In the genomic region with DNA sequence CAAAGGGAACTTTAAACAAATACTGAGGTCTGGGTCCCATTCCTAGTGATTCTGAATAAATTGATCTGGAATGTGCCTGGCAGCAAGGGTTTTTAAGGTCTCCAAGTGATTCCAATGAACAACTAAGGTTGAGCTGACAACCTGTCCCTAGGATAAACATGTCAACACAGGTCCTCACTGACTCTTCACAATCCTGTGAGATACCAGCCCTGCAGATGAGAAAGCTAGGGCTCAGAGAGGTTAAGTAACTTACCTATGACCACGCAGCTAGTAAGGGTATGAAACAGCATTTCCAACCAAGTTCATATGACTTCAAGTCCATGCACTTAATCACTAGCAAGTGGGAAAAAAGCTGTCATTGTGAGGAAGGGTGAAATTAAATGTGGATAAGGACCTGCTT, we compare ENCODE assay signal across 27 cellular contexts. TPM values are rescaled to one million over a fixed set of nuclear protein-coding genes. Genes with fewer than 3 reads are reported as not detected.
DNase-seq lines count a peak whose midpoint lies in the region; ATAC-seq, FAIRE-seq and TF ChIP-seq lines count a peak whose summit lies in the region.
"Had no signal": no experiment of that assay in that cellular context is flagged by ENCODE, and none has a peak within 500 bp of the region (broad histone marks: within the 10 kb centered on the region; RNA-seq: fewer than 3 reads in every experiment).

No MANE protein-coding gene starts in this region.

- no peak overlapping the region for H3K27ac Mint-ChIP-seq in endothelial cell (ENCODE audit: unreplicated experiment)
- H3K27ac Mint-ChIP-seq: CD14-positive monocyte had no signal

- H3K27me3 ChIP-seq in PC-3 (ENCODE audit: low read length), result no peaks in the 10 kb centered on the region
- H3K27me3 ChIP-seq in bronchial epithelial cell (ENCODE audit: control insufficient read depth, insufficient read depth, low read length), result no peaks in the 10 kb centered on the region
- H3K27me3 ChIP-seq in foreskin keratinocyte, result no peaks in the 10 kb centered on the region
- H3K27me3 ChIP-seq: BE2C, BLaER1 had no signal

- H3K9me2 ChIP-seq in PC-3 (replicated peaks; ENCODE audit: low read length), result no peaks in the 10 kb centered on the region

- no peaks in the 10 kb centered on the region for H3K9me3 ChIP-seq in PC-3 (ENCODE audit: low read length)
- H3K9me3 ChIP-seq: BE2C, BLaER1 had no signal

- H3K79me2 ChIP-seq in PC-3 (ENCODE audit: low read length), result no peaks in the 10 kb centered on the region

- no peaks in the 10 kb centered on the region for H3K27me3 Mint-ChIP-seq in endothelial cell (ENCODE audit: unreplicated experiment)
- H3K27me3 Mint-ChIP-seq: CD4-positive, alpha-beta memory T cell; CD4-positive, CD25-positive, alpha-beta regulatory T cell; CD8-positive, alpha-beta memory T cell had no signal

- FAIRE-seq in bronchial epithelial cell (lab: Jason Lieb, UNC), result no peak
- FAIRE-seq: A204.1, GM12878, GM12892, GM18507 had no signal

- no peaks in the 10 kb centered on the region for H3K4me1 Mint-ChIP-seq in endothelial cell (ENCODE audit: unreplicated experiment)

- DNase-seq in PC-3 (no peak), bronchial epithelial cell (ENCODE audit: low read depth) (peak; percentile 65), foreskin keratinocyte (peak in 1 of 2 donors; percentile 61), T-helper 9 cell (no peak), endothelial cell (ENCODE audit: low spot score) (no peak)
- DNase-seq: 8988T; ACHN; BE2C; C1 segment of cervical spinal cord; CD4-positive, alpha-beta memory T cell; CD4-positive, CD25-positive, alpha-beta regulatory T cell; CD8-positive, alpha-beta memory T cell; COR-L47; DMS 273 treated with DMSO at 0.1 percent for 48 hours; DMS153; DMS53; DMS79; DND-41; EL; GDM1 had no signal

- no peaks in the 10 kb centered on the region for H4K20me1 ChIP-seq in PC-3 (ENCODE audit: low read length)
- H4K20me1 ChIP-seq: BLaER1 had no signal

- no peak overlapping the region for H3K27ac ChIP-seq in PC-3 (ENCODE audit: low read length)
- H3K27ac ChIP-seq in foreskin keratinocyte, result no peak overlapping the region
- H3K27ac ChIP-seq: BLaER1 had no signal

- no peaks in the 10 kb centered on the region for H3F3A ChIP-seq in PC-3 (ENCODE audit: low read length, unreplicated experiment)

- H2AFZ ChIP-seq in PC-3 (ENCODE audit: low read length), result no peak overlapping the region

- BruUV-seq in PC-3 (replicated peaks; lab: Mats Ljungman, UMichigan), result TSS peak; percentile 11

- TF ChIP-seq CTCF in PC-3 (conservative IDR thresholded peaks at IDR 0.05; ENCODE audit: low read depth, low read length), result no peak
- TF ChIP-seq CTCF in bronchial epithelial cell (IDR thresholded peaks at IDR 0.05; ENCODE audit: insufficient read depth, low read length, severe bottlenecking), result no peak
- TF ChIP-seq CTCF in foreskin keratinocyte (conservative IDR thresholded peaks at IDR 0.05), result no peak
- no peak for TF ChIP-seq CTCF in endothelial cell (IDR thresholded peaks at IDR 0.05; ENCODE audit: unreplicated experiment)

- no peaks in the 10 kb centered on the region for H3K9me3 Mint-ChIP-seq in endothelial cell (ENCODE audit: unreplicated experiment)
- H3K9me3 Mint-ChIP-seq: CD4-positive, alpha-beta memory T cell had no signal

- H3K4me3 ChIP-seq in PC-3 (ENCODE audit: low read length) (no peak overlapping the region), bronchial epithelial cell (ENCODE audit: low read depth, low read length) (no peak overlapping the region)
- H3K4me3 ChIP-seq: BLaER1, GM12878 had no signal

- CTCF ChIA-PET in PC-3 (lab: Charles Lee), result no interaction called here

- intact Hi-C loops in PC-3 (cut with micrococcal nuclease), result no loop called here

- no peak overlapping the region for H3K4me2 ChIP-seq in PC-3 (ENCODE audit: low read length)
- H3K4me2 ChIP-seq: BLaER1 had no signal

- no peak overlapping the region for H3K9ac ChIP-seq in PC-3 (ENCODE audit: low read length)
- H3K9ac ChIP-seq: BLaER1 had no signal

- no peaks in the 10 kb centered on the region for H3K36me3 ChIP-seq in PC-3 (ENCODE audit: low read depth, low read length)
- H3K36me3 ChIP-seq in bronchial epithelial cell (ENCODE audit: control insufficient read depth, insufficient read depth, low read length), result no peaks in the 10 kb centered on the region
- H3K36me3 ChIP-seq: BE2C had no signal

- no peak overlapping the region for H3K4me3 Mint-ChIP-seq in endothelial cell (ENCODE audit: unreplicated experiment)
- H3K4me3 Mint-ChIP-seq: CD14-positive monocyte; CD4-positive, alpha-beta memory T cell; CD4-positive, CD25-positive, alpha-beta regulatory T cell; CD8-positive, alpha-beta memory T cell had no signal

- no peaks in the 10 kb centered on the region for H3K36me3 Mint-ChIP-seq in endothelial cell (ENCODE audit: low read depth, unreplicated experiment)

- POLR2A ChIA-PET in PC-3 (lab: Charles Lee; ENCODE audit: unreplicated experiment), result no interaction called here

- H3K4me1 ChIP-seq in PC-3 (ENCODE audit: insufficient read depth, low read length), result peaks cover 3% of the 10 kb centered on the region; the same call in 1 of the 2 replicates
- no peaks in the 10 kb centered on the region for H3K4me1 ChIP-seq in foreskin keratinocyte

- ATAC-seq in PC-3, result no peak
- peak; percentile 58 for ATAC-seq in foreskin keratinocyte
- no peak for ATAC-seq in HG02610 (IDR thresholded peaks at IDR 0.05; ENCODE audit: unreplicated experiment)
- ATAC-seq: GM12878 had no signal

RNA-seq across cellular contexts. Expression of a gene that starts 44.0 kb away (rescaled TPM):
- 263 and 292 TPM in 2 replicates for total RNA-seq in PC-3 (2014; rRNA removed)
- total RNA-seq in bronchial epithelial cell, result 21.3 and 182 TPM in 2 replicates
- total RNA-seq in foreskin keratinocyte, result 157 and 207 TPM in 2 replicates
- 394 and 436 TPM in 2 replicates for polyA plus RNA-seq in foreskin keratinocyte
- 60.4 TPM for total RNA-seq in endothelial cell (ENCODE audit: unreplicated experiment)
